ENCODE assay signal across 14 cellular contexts in the genomic region with DNA sequence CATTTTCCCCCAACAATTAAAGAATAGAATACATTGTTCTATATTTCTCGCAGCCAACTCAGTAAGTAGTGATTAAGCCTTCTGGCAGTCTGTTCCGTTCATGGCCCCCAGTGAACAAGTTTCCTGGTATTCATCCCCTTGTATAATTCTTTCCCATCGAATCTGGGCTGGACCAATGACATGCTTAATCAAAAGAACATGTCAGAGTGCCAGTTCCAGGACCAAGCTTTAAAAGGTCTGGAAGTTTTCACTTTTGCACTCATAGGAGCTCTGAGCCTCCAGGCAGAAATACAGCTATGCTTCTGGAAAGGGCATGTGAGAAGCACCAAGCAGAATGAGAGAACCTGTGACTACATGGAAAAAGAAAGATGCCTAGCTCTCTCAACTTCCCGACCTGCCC. TPM values are rescaled to one million over a fixed set of nuclear protein-coding genes. Genes with fewer than 3 reads are reported as not detected.
A peak's percentile ranks its signal among the peaks of the same experiment; 100 is the strongest.
DNase-seq lines count a peak whose midpoint lies in the region; ATAC-seq, FAIRE-seq and TF ChIP-seq lines count a peak whose summit lies in the region.
"Had no signal": no experiment of that assay in that cellular context is flagged by ENCODE, and none has a peak within 500 bp of the region (broad histone marks: within the 10 kb centered on the region; RNA-seq: fewer than 3 reads in every experiment).

No MANE protein-coding gene starts in this region.

- peaks cover 18% of the 10 kb centered on the region for H3K36me3 Mint-ChIP-seq in activated CD4-positive, alpha-beta T cell treated with anti-CD3 and anti-CD28 coated beads, Interleukin-2, amount 10 ng/mL, durations not matched to agents 7 days and 5 days (ENCODE audit: low read depth)
- H3K36me3 Mint-ChIP-seq: naive B cell had no signal

- TF ChIP-seq CTCF in RWPE1 (conservative IDR thresholded peaks at IDR 0.05; ENCODE audit: low read depth) = no peak
- no peak for TF ChIP-seq CTCF in fibroblast of lung (conservative IDR thresholded peaks at IDR 0.05 in 1 of 2, IDR thresholded peaks at IDR 0.05 in 1 of 2; ENCODE audit: low read depth in 1 of 2, low read length in 2 of 2)
- no peak for TF ChIP-seq CTCF in retinal pigment epithelial cell (conservative IDR thresholded peaks at IDR 0.05; ENCODE audit: low read depth, low read length)
- no peak for TF ChIP-seq CTCF in left lung (IDR thresholded peaks at IDR 0.05)

- peak overlapping the region; percentile 26 for H3K4me3 Mint-ChIP-seq in activated CD4-positive, alpha-beta T cell treated with anti-CD3 and anti-CD28 coated beads, Interleukin-2, amount 10 ng/mL, durations not matched to agents 7 days and 5 days
- H3K4me3 Mint-ChIP-seq: naive B cell had no signal

- peaks cover 6% of the 10 kb centered on the region for H3K27me3 Mint-ChIP-seq in activated CD4-positive, alpha-beta T cell treated with anti-CD3 and anti-CD28 coated beads, Interleukin-2, amount 10 ng/mL, durations not matched to agents 7 days and 5 days

- H3K4me1 Mint-ChIP-seq in activated CD4-positive, alpha-beta T cell treated with anti-CD3 and anti-CD28 coated beads, Interleukin-2, amount 10 ng/mL, durations not matched to agents 7 days and 5 days = peaks cover 41% of the 10 kb centered on the region
- H3K4me1 Mint-ChIP-seq: naive B cell had no signal

- H3K27ac ChIP-seq in RWPE1 (no peak overlapping the region), fibroblast of lung (ENCODE audit: insufficient read depth, low read length) (peak overlapping the region; percentile 56), left lung (no peak overlapping the region)
- H3K27ac ChIP-seq: body of pancreas, epithelial cell of prostate, transverse colon had no signal

- no peak for FAIRE-seq in RCC 7860 (lab: Jason Lieb, UNC)
- FAIRE-seq: A204.1, TTC549 had no signal

- no peak overlapping the region for H3K27ac Mint-ChIP-seq in activated CD4-positive, alpha-beta T cell treated with anti-CD3 and anti-CD28 coated beads, Interleukin-2, amount 10 ng/mL, durations not matched to agents 7 days and 5 days
- H3K27ac Mint-ChIP-seq: naive B cell had no signal

- H2AFZ ChIP-seq in fibroblast of lung (ENCODE audit: low read length) = peak overlapping the region; percentile 53

- H3K9me3 ChIP-seq in fibroblast of lung (ENCODE audit: control insufficient read depth, insufficient read depth, low read depth, low read length) (no peaks in the 10 kb centered on the region), left lung (no peaks in the 10 kb centered on the region)
- H3K9me3 ChIP-seq: body of pancreas, transverse colon had no signal

- H3K36me3 ChIP-seq in fibroblast of lung (ENCODE audit: control insufficient read depth, insufficient read depth, low read length) (no peaks in the 10 kb centered on the region), left lung (no peaks in the 10 kb centered on the region)
- H3K36me3 ChIP-seq: transverse colon had no signal

- H3K4me1 ChIP-seq in fibroblast of lung (ENCODE audit: control insufficient read depth, extremely low read depth, insufficient read depth, low read length) (peaks cover 7% of the 10 kb centered on the region), left lung (peaks cover 0 to 6% of the 10 kb centered on the region in 2 donors)
- H3K4me1 ChIP-seq: body of pancreas, transverse colon had no signal

- no peak for DNase-seq in activated CD4-positive, alpha-beta T cell treated with anti-CD3 and anti-CD28 coated beads, Interleukin-2, amount 10 ng/mL, durations not matched to agents 7 days and 5 days
- no peak for DNase-seq in activated CD4-positive, alpha-beta T cell treated with anti-CD3 and anti-CD28 coated beads, Interleukin-2, amount 50 U/mL, for 4 hours
- peak; percentile 8 for DNase-seq in RWPE1 (ENCODE audit: low spot score)
- DNase-seq in fibroblast of lung (ENCODE audit: low read depth in 2 of 2) = peak; percentile 34 to 91
- DNase-seq in retinal pigment epithelial cell (ENCODE audit: low read depth) = peak; percentile 39
- no peak for DNase-seq in RCC 7860 (ENCODE audit: low spot score)
- no peak for DNase-seq in stimulated activated naive CD4-positive, alpha-beta T cell treated with Interleukin-2 at 50 U/mL for 16 hours (lab: John Stamatoyannopoulos, UW)
- no peak for DNase-seq in left lung
- DNase-seq: body of pancreas, naive B cell, transverse colon had no signal

- H3K79me2 ChIP-seq in fibroblast of lung (ENCODE audit: control insufficient read depth, insufficient read depth, low read length) = no peaks in the 10 kb centered on the region

- H3K4me3 ChIP-seq in fibroblast of lung (replicated peaks in 1 of 4; ENCODE audit: control extremely low read depth in 1 of 4, insufficient read depth in 1 of 4, low read depth in 3 of 4, low read length in 4 of 4) (peak overlapping the region in 1 of 4 experiments; percentile 6), retinal pigment epithelial cell (ENCODE audit: low read length) (no peak overlapping the region), left lung (no peak overlapping the region)
- H3K4me3 ChIP-seq: body of pancreas, transverse colon had no signal

- no peak overlapping the region for H3K9ac ChIP-seq in fibroblast of lung (ENCODE audit: insufficient read depth, low read length)

- no peaks in the 10 kb centered on the region for H4K20me1 ChIP-seq in fibroblast of lung (ENCODE audit: control insufficient read depth, extremely low read depth, insufficient read depth, low read length)

- peaks cover 11% of the 10 kb centered on the region for H3K9me3 Mint-ChIP-seq in activated CD4-positive, alpha-beta T cell treated with anti-CD3 and anti-CD28 coated beads, Interleukin-2, amount 10 ng/mL, durations not matched to agents 7 days and 5 days
- H3K9me3 Mint-ChIP-seq: naive B cell had no signal

- POLR2A ChIA-PET in activated CD4-positive, alpha-beta T cell treated with anti-CD3 and anti-CD28 coated beads, Interleukin-2, amount 10 ng/mL, durations not matched to agents 7 days and 5 days (lab: Charles Lee) = no interaction called here
- POLR2A ChIA-PET in RWPE1 (lab: Yijun Ruan, JAX; ENCODE audit: low non-redundant PET) = no interaction called here

- H3K4me2 ChIP-seq in fibroblast of lung (ENCODE audit: extremely low read depth, insufficient read depth, low read length) = peak overlapping the region; percentile 54

- ATAC-seq in left lung = no peak
- ATAC-seq: body of pancreas had no signal

- H3K27me3 ChIP-seq in fibroblast of lung (ENCODE audit: control insufficient read depth, insufficient read depth, low read length) = no peaks in the 10 kb centered on the region
- no peaks in the 10 kb centered on the region for H3K27me3 ChIP-seq in left lung
- H3K27me3 ChIP-seq: body of pancreas, transverse colon had no signal

- CTCF ChIA-PET in activated CD4-positive, alpha-beta T cell treated with anti-CD3 and anti-CD28 coated beads, Interleukin-2, amount 10 ng/mL, durations not matched to agents 7 days and 5 days (lab: Charles Lee) = interaction anchor here (0.6 to 1.4 kb wide), 2 partner anchors 12 to 23 kb away, joined by 3 read pairs; no protein-coding TSS in a partner anchor
- CTCF ChIA-PET in RWPE1 (lab: Yijun Ruan, JAX) = no interaction called here

- intact Hi-C loops in left lung (cut with DNase I) = no loop called here

RNA-seq across cellular contexts. Expression of a gene that starts 22.5 kb away (rescaled TPM):
- total RNA-seq in activated CD4-positive, alpha-beta T cell treated with anti-CD3 and anti-CD28 coated beads, Interleukin-2, amount 10 ng/mL, durations not matched to agents 7 days and 5 days = 10 to 100 TPM; 62.9 to 63.5 TPM
- total RNA-seq in fibroblast of lung = 63.1 and 64.2 TPM in 2 replicates
- polyA plus RNA-seq in fibroblast of lung = 25.2 and 32.0 TPM in 2 replicates
- polyA plus RNA-seq in fibroblast of lung (2012) = 22.5 and 25.7 TPM in 2 replicates
- polyA minus RNA-seq in fibroblast of lung (ENCODE audit: low replicate concordance) = 16.1 and 24.5 TPM in 2 replicates
- 100 to 1,000 TPM in 1 of 2 donors, 10 to 100 TPM in 1; 63.3 to 106 TPM for total RNA-seq in left lung

Comparison
In these comparisons a context has a peak if more than half of its experiments do, and no peak if none do; other contexts are left out.
1. DNase-seq: peak in RWPE1 (single experiment), fibroblast of lung (2 of 2) and retinal pigment epithelial cell (single experiment); none in activated CD4-positive, alpha-beta T cell treated with anti-CD3 and anti-CD28 coated beads, Interleukin-2, amount 10 ng/mL, durations not matched to agents 7 days and 5 days (single experiment), activated CD4-positive, alpha-beta T cell treated with anti-CD3 and anti-CD28 coated beads, Interleukin-2, amount 50 U/mL, for 4 hours (0 of 2), RCC 7860 (single experiment), stimulated activated naive CD4-positive, alpha-beta T cell treated with Interleukin-2 at 50 U/mL for 16 hours (single experiment) and left lung (0 of 2).